Comparison of ENCODE assay signal across 12 cellular contexts in genomic region chr20:50562262-50562701, GRCh38. TPM values are rescaled to one million over a fixed set of nuclear protein-coding genes. Genes with fewer than 3 reads are reported as not detected.
A peak's percentile ranks its signal among the peaks of the same experiment; 100 is the strongest.
DNase-seq lines count a peak whose midpoint lies in the region; ATAC-seq, FAIRE-seq and TF ChIP-seq lines count a peak whose summit lies in the region.
"Had no signal": no experiment of that assay in that cellular context is flagged by ENCODE, and none has a peak within 500 bp of the region (broad histone marks: within the 10 kb centered on the region; RNA-seq: fewer than 3 reads in every experiment).

No MANE protein-coding gene starts in this region.

- no peak for TF ChIP-seq CTCF in transverse colon (IDR thresholded peaks at IDR 0.05)

- in situ Hi-C loops in transverse colon (cut with MboI; ENCODE audit: low pct_ligation_motif_present in 1 of 4, low pct_unique_long_range_greater_than_20kb in 1 of 4, low sequenced_read_pairs in 3 of 4), result no loop called here

- H3K9me3 ChIP-seq in right cardiac atrium (ENCODE audit: control insufficient read depth, low read length) (no peaks in the 10 kb centered on the region), transverse colon (no peaks in the 10 kb centered on the region)

- peaks cover 52% of the 10 kb centered on the region for H3K36me3 Mint-ChIP-seq in activated CD8-positive, alpha-beta memory T cell treated with anti-CD3 and anti-CD28 coated beads, Interleukin-2, amount 10 ng/mL, durations not matched to agents 7 days and 5 days
- peaks cover 72% of the 10 kb centered on the region for H3K36me3 Mint-ChIP-seq in activated CD4-positive, alpha-beta memory T cell treated with anti-CD3 and anti-CD28 coated beads for 36 hours

- H3K4me1 ChIP-seq in right cardiac atrium (ENCODE audit: control insufficient read depth, insufficient read depth, low read length) (peaks cover 12% of the 10 kb centered on the region), transverse colon (peaks cover 9 to 28% (median 14%) of the 10 kb centered on the region in 4 donors)

- H3K9me3 Mint-ChIP-seq in activated CD8-positive, alpha-beta memory T cell treated with anti-CD3 and anti-CD28 coated beads, Interleukin-2, amount 10 ng/mL, durations not matched to agents 7 days and 5 days (ENCODE audit: low read depth), result no peaks in the 10 kb centered on the region
- H3K9me3 Mint-ChIP-seq in activated CD4-positive, alpha-beta memory T cell treated with anti-CD3 and anti-CD28 coated beads for 36 hours, result no peaks in the 10 kb centered on the region

- CTCF ChIA-PET in activated CD8-positive, alpha-beta memory T cell treated with anti-CD3 and anti-CD28 coated beads, Interleukin-2, amount 10 ng/mL, durations not matched to agents 7 days and 5 days (lab: Charles Lee), result interaction anchor here (1.1 to 2.4 kb wide), 11 partner anchors 11 to 373 kb away, joined by 3 to 16 read pairs (median 4); no protein-coding TSS in a partner anchor
- CTCF ChIA-PET in activated CD4-positive, alpha-beta memory T cell treated with anti-CD3 and anti-CD28 coated beads for 36 hours (lab: Charles Lee), result interaction anchor here (1.3 to 2.3 kb wide), 9 partner anchors 8 to 84 kb away, joined by 5 to 14 read pairs (median 8); no protein-coding TSS in a partner anchor

- no peak overlapping the region for H3K4me3 Mint-ChIP-seq in activated CD8-positive, alpha-beta memory T cell treated with anti-CD3 and anti-CD28 coated beads, Interleukin-2, amount 10 ng/mL, durations not matched to agents 7 days and 5 days
- no peak overlapping the region for H3K4me3 Mint-ChIP-seq in activated CD4-positive, alpha-beta memory T cell treated with anti-CD3 and anti-CD28 coated beads for 36 hours

- 81% methylated on average over 7 of the region's 7 CpGs for WGBS in right cardiac atrium
- 90 to 100% methylated on average over 1 to 7 of the region's 7 CpGs for WGBS in transverse colon (ENCODE audit: low coverage in 1 of 2), 2 donors

- POLR2A ChIA-PET in activated CD4-positive, alpha-beta memory T cell treated with anti-CD3 and anti-CD28 coated beads for 36 hours (lab: Charles Lee), result interaction anchor here (1.1 to 7.2 kb wide), 10 partner anchors 8 to 79 kb away, joined by 4 to 56 read pairs (median 12); partner anchors contain the start of gene PTPN1

- no peak overlapping the region for H3K4me3 ChIP-seq in right cardiac atrium (ENCODE audit: low read length)
- H3K4me3 ChIP-seq in transverse colon, result no peak overlapping the region

- no peak for TF ChIP-seq EP300 in transverse colon (IDR thresholded peaks at IDR 0.05; ENCODE audit: low read depth)

- H3K27ac ChIP-seq in right cardiac atrium (ENCODE audit: low read length) (no peak overlapping the region), transverse colon (peak overlapping the region; percentile 44 to 74 (median 72))
- H3K27ac ChIP-seq: HL-60 had no signal

- intact Hi-C loops in activated CD4-positive, alpha-beta memory T cell treated with anti-CD3 and anti-CD28 coated beads for 36 hours (cut with micrococcal nuclease), result loop anchor here (5.0 kb wide), 3 partner anchors 225 to 750 kb away; partner anchors contain the start of genes SLC9A8 and UBE2V1
- intact Hi-C loops in right cardiac atrium (cut with DNase I) (no loop called here), transverse colon (cut with DNase I; ENCODE audit: low total_unique reads) (no loop called here)

- H3K27ac Mint-ChIP-seq in activated CD8-positive, alpha-beta memory T cell treated with anti-CD3 and anti-CD28 coated beads, Interleukin-2, amount 10 ng/mL, durations not matched to agents 7 days and 5 days, result peak overlapping the region; percentile 83
- peak overlapping the region; percentile 81 for H3K27ac Mint-ChIP-seq in activated CD4-positive, alpha-beta memory T cell treated with anti-CD3 and anti-CD28 coated beads for 36 hours

- ATAC-seq in activated CD8-positive, alpha-beta memory T cell treated with anti-CD3 and anti-CD28 coated beads, Interleukin-2, amount 10 ng/mL, durations not matched to agents 7 days and 5 days, result no peak
- peak; percentile 47 to 73 for ATAC-seq in right cardiac atrium

- H3K4me1 Mint-ChIP-seq in activated CD8-positive, alpha-beta memory T cell treated with anti-CD3 and anti-CD28 coated beads, Interleukin-2, amount 10 ng/mL, durations not matched to agents 7 days and 5 days, result peaks cover 61% of the 10 kb centered on the region
- peaks cover 90% of the 10 kb centered on the region for H3K4me1 Mint-ChIP-seq in activated CD4-positive, alpha-beta memory T cell treated with anti-CD3 and anti-CD28 coated beads for 36 hours (ENCODE audit: low read depth)

- no peak for DNase-seq in activated CD8-positive, alpha-beta memory T cell treated with anti-CD3 and anti-CD28 coated beads, Interleukin-2, amount 10 ng/mL, durations not matched to agents 7 days and 5 days
- DNase-seq in activated CD8-positive, alpha-beta memory T cell treated with anti-CD3 and anti-CD28 coated beads for 24 hours, result no peak
- DNase-seq in activated CD4-positive, alpha-beta memory T cell treated with anti-CD3 and anti-CD28 coated beads for 36 hours, result no peak
- DNase-seq in right cardiac atrium (no peak), transverse colon (no peak), NCI-H146 treated with DMSO at 0.1 percent for 48 hours (lab: John Stamatoyannopoulos, UW; ENCODE audit: unreplicated experiment) (no peak), RCC 7860 (ENCODE audit: low spot score) (no peak), glomerular visceral epithelial cell (ENCODE audit: extremely low spot score) (no peak)
- DNase-seq: AML-193, GOT3, left colon had no signal

- no peak for FAIRE-seq in RCC 7860 (lab: Jason Lieb, UNC)

- no peak for TF ChIP-seq POLR2A in transverse colon (IDR thresholded peaks at IDR 0.05)

- H3K27me3 Mint-ChIP-seq in activated CD8-positive, alpha-beta memory T cell treated with anti-CD3 and anti-CD28 coated beads, Interleukin-2, amount 10 ng/mL, durations not matched to agents 7 days and 5 days, result no peaks in the 10 kb centered on the region
- no peaks in the 10 kb centered on the region for H3K27me3 Mint-ChIP-seq in activated CD4-positive, alpha-beta memory T cell treated with anti-CD3 and anti-CD28 coated beads for 36 hours

- H3K36me3 ChIP-seq in transverse colon, result peaks cover 0 to 8% (median 0%) of the 10 kb centered on the region in 4 donors

- H3K27me3 ChIP-seq in right cardiac atrium (ENCODE audit: control insufficient read depth, insufficient read depth) (no peaks in the 10 kb centered on the region), transverse colon (no peaks in the 10 kb centered on the region)

RNA-seq across cellular contexts. Expression of gene PTPN1, which starts 52.1 kb away (rescaled TPM):
- 10 to 100 TPM; 62.5 to 74.7 TPM for total RNA-seq in activated CD8-positive, alpha-beta memory T cell treated with anti-CD3 and anti-CD28 coated beads, Interleukin-2, amount 10 ng/mL, durations not matched to agents 7 days and 5 days
- total RNA-seq in activated CD4-positive, alpha-beta memory T cell treated with anti-CD3 and anti-CD28 coated beads for 36 hours, result 10 to 100 TPM; 80.6 to 83.4 TPM
- total RNA-seq in right cardiac atrium, result 10 to 100 TPM; 22.5 to 37.4 (median 27.2) TPM
- polyA plus RNA-seq in right cardiac atrium, result 20.8 TPM
- total RNA-seq in transverse colon, result 10 to 100 TPM; 19.3 to 34.8 (median 28.8) TPM
